12 cellular contexts compared by ENCODE assay signal in genomic region chr20:10432079-10432478, GRCh38. TPM values are rescaled to one million over a fixed set of nuclear protein-coding genes. Genes with fewer than 3 reads are reported as not detected.
A peak's percentile ranks its signal among the peaks of the same experiment; 100 is the strongest.
DNase-seq lines count a peak whose midpoint lies in the region; ATAC-seq and TF ChIP-seq lines count a peak whose summit lies in the region.
"Had no signal": no experiment of that assay in that cellular context is flagged by ENCODE, and none has a peak within 500 bp of the region (broad histone marks: within the 10 kb centered on the region; RNA-seq: fewer than 3 reads in every experiment).

No MANE protein-coding gene starts in this region.

- H3K9me3 ChIP-seq in endodermal cell (ENCODE audit: control insufficient read depth, low read length) (no peaks in the 10 kb centered on the region), esophagus squamous epithelium (no peaks in the 10 kb centered on the region)
- H3K9me3 ChIP-seq: tibial nerve had no signal

- no peaks in the 10 kb centered on the region for H3K9me3 Mint-ChIP-seq in stimulated activated naive CD8-positive, alpha-beta T cell treated with anti-CD3 and anti-CD28 coated beads, Interleukin-15, Interleukin-2, amounts not matched to agents 100 ng/mL and 50 ng/mL, for 24 hours
- no peaks in the 10 kb centered on the region for H3K9me3 Mint-ChIP-seq in endodermal cell

- no peak for DNase-seq in stimulated activated naive CD8-positive, alpha-beta T cell treated with anti-CD3 and anti-CD28 coated beads, Interleukin-15, Interleukin-2, amounts not matched to agents 100 U/mL and 50 U/mL, for 24 hours
- DNase-seq in RPMI7951 (ENCODE audit: low read depth) (peak; percentile 22), endodermal cell (no peak), esophagus squamous epithelium (lab: John Stamatoyannopoulos, UW) (no peak), T1000 (lab: John Stamatoyannopoulos, UW) (no peak), SKM-1 (lab: John Stamatoyannopoulos, UW; ENCODE audit: unreplicated experiment) (no peak)
- DNase-seq: GOT3, hypothalamus, NCI-H226 had no signal

- H3K36me3 ChIP-seq in endodermal cell (ENCODE audit: control insufficient read depth, insufficient read depth, low read length) (no peaks in the 10 kb centered on the region), esophagus squamous epithelium (no peaks in the 10 kb centered on the region)
- H3K36me3 ChIP-seq: tibial nerve had no signal

- ATAC-seq in stimulated activated naive CD8-positive, alpha-beta T cell treated with anti-CD3 and anti-CD28 coated beads, Interleukin-15, Interleukin-2, amounts not matched to agents 100 U/mL and 50 U/mL, for 24 hours, result no peak
- no peak for ATAC-seq in HG02763 (IDR thresholded peaks at IDR 0.05; ENCODE audit: unreplicated experiment)

- no peak overlapping the region for H3K4me3 ChIP-seq in endodermal cell (ENCODE audit: low read length)
- H3K4me3 ChIP-seq in esophagus squamous epithelium, result no peak overlapping the region
- H3K4me3 ChIP-seq: tibial nerve had no signal

- H3K27ac ChIP-seq in endodermal cell (ENCODE audit: low read depth, low read length) (no peak overlapping the region), esophagus squamous epithelium (no peak overlapping the region)
- H3K27ac ChIP-seq: tibial nerve had no signal

- 79 to 89% methylated on average over 1 of the region's 1 CpG for WGBS in endodermal cell (ENCODE audit: insufficient coverage in 1 of 2, insufficient read length in 1 of 2), 2 experiments
- 83 to 89% methylated on average over 1 of the region's 1 CpG for WGBS in esophagus squamous epithelium, 2 donors

- peak overlapping the region; percentile 14 for H3K4me3 Mint-ChIP-seq in stimulated activated naive CD8-positive, alpha-beta T cell treated with anti-CD3 and anti-CD28 coated beads, Interleukin-15, Interleukin-2, amounts not matched to agents 100 ng/mL and 50 ng/mL, for 24 hours
- peak overlapping the region; percentile 91 for H3K4me3 Mint-ChIP-seq in endodermal cell

- TF ChIP-seq CTCF in endodermal cell (conservative IDR thresholded peaks at IDR 0.05) (no peak), esophagus squamous epithelium (IDR thresholded peaks at IDR 0.05) (no peak)

- no peak overlapping the region for H3K9ac ChIP-seq in endodermal cell (ENCODE audit: extremely low read depth, low read length, poor library complexity, severe bottlenecking)

- peaks cover 77% of the 10 kb centered on the region for H3K4me1 Mint-ChIP-seq in stimulated activated naive CD8-positive, alpha-beta T cell treated with anti-CD3 and anti-CD28 coated beads, Interleukin-15, Interleukin-2, amounts not matched to agents 100 ng/mL and 50 ng/mL, for 24 hours (ENCODE audit: low read depth)
- H3K4me1 Mint-ChIP-seq in endodermal cell, result peaks cover 36% of the 10 kb centered on the region

- peaks cover 9% of the 10 kb centered on the region for H3K36me3 Mint-ChIP-seq in stimulated activated naive CD8-positive, alpha-beta T cell treated with anti-CD3 and anti-CD28 coated beads, Interleukin-15, Interleukin-2, amounts not matched to agents 100 ng/mL and 50 ng/mL, for 24 hours (ENCODE audit: low read depth)
- H3K36me3 Mint-ChIP-seq in endodermal cell (ENCODE audit: low read depth), result peaks cover 3% of the 10 kb centered on the region

- no peak for TF ChIP-seq POLR2A in esophagus squamous epithelium (IDR thresholded peaks at IDR 0.05)

- H3K27me3 Mint-ChIP-seq in stimulated activated naive CD8-positive, alpha-beta T cell treated with anti-CD3 and anti-CD28 coated beads, Interleukin-15, Interleukin-2, amounts not matched to agents 100 ng/mL and 50 ng/mL, for 24 hours, result no peaks in the 10 kb centered on the region
- H3K27me3 Mint-ChIP-seq in endodermal cell (ENCODE audit: insufficient read depth), result no peaks in the 10 kb centered on the region

- H3K27me3 ChIP-seq in endodermal cell (ENCODE audit: control insufficient read depth, insufficient read depth, low read length, poor library complexity, severe bottlenecking) (no peaks in the 10 kb centered on the region), esophagus squamous epithelium (no peaks in the 10 kb centered on the region)
- H3K27me3 ChIP-seq: tibial nerve had no signal

- no peak overlapping the region for H3K27ac Mint-ChIP-seq in stimulated activated naive CD8-positive, alpha-beta T cell treated with anti-CD3 and anti-CD28 coated beads, Interleukin-15, Interleukin-2, amounts not matched to agents 100 ng/mL and 50 ng/mL, for 24 hours
- H3K27ac Mint-ChIP-seq in endodermal cell, result no peak overlapping the region

- H3K4me1 ChIP-seq in endodermal cell (ENCODE audit: control insufficient read depth, insufficient read depth, low read length) (peaks cover 10% of the 10 kb centered on the region), esophagus squamous epithelium (peaks cover 12 to 81% (median 31%) of the 10 kb centered on the region in 3 donors)

- intact Hi-C loops in esophagus squamous epithelium (cut with DNase I), result no loop called here

RNA-seq across cellular contexts. Expression of gene MKKS, which starts 1.9 kb away (rescaled TPM):
- total RNA-seq in RPMI7951 (2014; rRNA removed; shearing (Covaris generic)), result 22.2 and 29.7 TPM in 2 replicates
- total RNA-seq in endodermal cell, result 10 to 100 TPM; 13.2 to 13.8 TPM
- 22.0 TPM for polyA plus RNA-seq in endodermal cell (2013, experiment 1 of 2)
- polyA plus RNA-seq in endodermal cell (2013, experiment 2 of 2), result 22.1 TPM
- 10 to 100 TPM in 3 of 4 donors, 1 to 10 TPM in 1; 4.7 to 15.4 (median 12.9) TPM for total RNA-seq in esophagus squamous epithelium

RNA-seq across cellular contexts. Expression of gene SLX4IP, which starts 3.0 kb away (rescaled TPM):
- 3.7 and 4.7 TPM in 2 replicates for total RNA-seq in RPMI7951 (2014; rRNA removed; shearing (Covaris generic))
- total RNA-seq in endodermal cell, result 1 to 10 TPM; 9.2 to 9.5 TPM
- polyA plus RNA-seq in endodermal cell (2013, experiment 1 of 2), result 5.1 TPM
- polyA plus RNA-seq in endodermal cell (2013, experiment 2 of 2), result 5.3 TPM
- 1 to 10 TPM; 3.4 to 6.3 (median 3.9) TPM for total RNA-seq in esophagus squamous epithelium
